In the genomic region with DNA sequence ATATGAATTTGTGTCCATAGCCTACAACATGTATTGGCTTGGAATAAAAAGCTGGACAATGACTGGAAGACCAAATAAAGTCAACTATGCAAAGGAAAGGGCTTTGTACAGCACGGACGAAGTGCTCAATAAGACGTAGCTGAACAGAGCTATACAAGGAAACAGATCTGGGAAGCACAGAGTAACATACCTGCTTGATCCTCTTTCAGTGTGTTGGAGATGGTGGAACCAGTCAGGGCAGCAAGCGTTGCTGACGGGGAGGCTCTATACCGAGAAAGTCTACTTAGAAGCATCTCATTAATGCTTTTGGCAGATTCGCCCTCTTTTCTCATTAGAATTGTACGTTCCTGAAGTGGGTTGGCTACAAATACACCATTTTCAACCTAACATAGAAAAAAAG, we compare ENCODE assay signal across 1 cellular context.
TF ChIP-seq lines count a peak whose summit lies in the region.

No MANE protein-coding gene starts in this region.

TF ChIP-seq in WTC11, 78 proteins besides CTCF, POLR2A, EP300 and RAD21 (continued from another document):
- TF ChIP-seq, protein P1, sequence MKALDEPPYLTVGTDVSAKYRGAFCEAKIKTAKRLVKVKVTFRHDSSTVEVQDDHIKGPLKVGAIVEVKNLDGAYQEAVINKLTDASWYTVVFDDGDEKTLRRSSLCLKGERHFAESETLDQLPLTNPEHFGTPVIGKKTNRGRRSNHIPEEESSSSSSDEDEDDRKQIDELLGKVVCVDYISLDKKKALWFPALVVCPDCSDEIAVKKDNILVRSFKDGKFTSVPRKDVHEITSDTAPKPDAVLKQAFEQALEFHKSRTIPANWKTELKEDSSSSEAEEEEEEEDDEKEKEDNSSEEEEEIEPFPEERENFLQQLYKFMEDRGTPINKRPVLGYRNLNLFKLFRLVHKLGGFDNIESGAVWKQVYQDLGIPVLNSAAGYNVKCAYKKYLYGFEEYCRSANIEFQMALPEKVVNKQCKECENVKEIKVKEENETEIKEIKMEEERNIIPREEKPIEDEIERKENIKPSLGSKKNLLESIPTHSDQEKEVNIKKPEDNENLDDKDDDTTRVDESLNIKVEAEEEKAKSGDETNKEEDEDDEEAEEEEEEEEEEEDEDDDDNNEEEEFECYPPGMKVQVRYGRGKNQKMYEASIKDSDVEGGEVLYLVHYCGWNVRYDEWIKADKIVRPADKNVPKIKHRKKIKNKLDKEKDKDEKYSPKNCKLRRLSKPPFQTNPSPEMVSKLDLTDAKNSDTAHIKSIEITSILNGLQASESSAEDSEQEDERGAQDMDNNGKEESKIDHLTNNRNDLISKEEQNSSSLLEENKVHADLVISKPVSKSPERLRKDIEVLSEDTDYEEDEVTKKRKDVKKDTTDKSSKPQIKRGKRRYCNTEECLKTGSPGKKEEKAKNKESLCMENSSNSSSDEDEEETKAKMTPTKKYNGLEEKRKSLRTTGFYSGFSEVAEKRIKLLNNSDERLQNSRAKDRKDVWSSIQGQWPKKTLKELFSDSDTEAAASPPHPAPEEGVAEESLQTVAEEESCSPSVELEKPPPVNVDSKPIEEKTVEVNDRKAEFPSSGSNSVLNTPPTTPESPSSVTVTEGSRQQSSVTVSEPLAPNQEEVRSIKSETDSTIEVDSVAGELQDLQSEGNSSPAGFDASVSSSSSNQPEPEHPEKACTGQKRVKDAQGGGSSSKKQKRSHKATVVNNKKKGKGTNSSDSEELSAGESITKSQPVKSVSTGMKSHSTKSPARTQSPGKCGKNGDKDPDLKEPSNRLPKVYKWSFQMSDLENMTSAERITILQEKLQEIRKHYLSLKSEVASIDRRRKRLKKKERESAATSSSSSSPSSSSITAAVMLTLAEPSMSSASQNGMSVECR (CRISPR knock-in tag; IDR thresholded peaks at IDR 0.05; ENCODE audit: borderline replicate concordance) = no peak
- TF ChIP-seq, protein P2, sequence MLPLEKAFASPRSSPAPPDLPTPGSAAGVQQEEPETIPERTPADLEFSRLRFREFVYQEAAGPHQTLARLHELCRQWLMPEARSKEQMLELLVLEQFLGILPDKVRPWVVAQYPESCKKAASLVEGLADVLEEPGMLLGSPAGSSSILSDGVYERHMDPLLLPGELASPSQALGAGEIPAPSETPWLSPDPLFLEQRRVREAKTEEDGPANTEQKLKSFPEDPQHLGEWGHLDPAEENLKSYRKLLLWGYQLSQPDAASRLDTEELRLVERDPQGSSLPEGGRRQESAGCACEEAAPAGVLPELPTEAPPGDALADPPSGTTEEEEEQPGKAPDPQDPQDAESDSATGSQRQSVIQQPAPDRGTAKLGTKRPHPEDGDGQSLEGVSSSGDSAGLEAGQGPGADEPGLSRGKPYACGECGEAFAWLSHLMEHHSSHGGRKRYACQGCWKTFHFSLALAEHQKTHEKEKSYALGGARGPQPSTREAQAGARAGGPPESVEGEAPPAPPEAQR (CRISPR knock-in tag; IDR thresholded peaks at IDR 0.05) = no peak
- no peak for TF ChIP-seq ZNF532 (CRISPR knock-in tag; IDR thresholded peaks at IDR 0.05; ENCODE audit: borderline replicate concordance)
- TF ChIP-seq FOXJ3 (CRISPR knock-in tag; IDR thresholded peaks at IDR 0.05; ENCODE audit: borderline replicate concordance) = no peak
- TF ChIP-seq EMX1 (CRISPR knock-in tag; IDR thresholded peaks at IDR 0.05) = no peak
- TF ChIP-seq, protein P3, sequence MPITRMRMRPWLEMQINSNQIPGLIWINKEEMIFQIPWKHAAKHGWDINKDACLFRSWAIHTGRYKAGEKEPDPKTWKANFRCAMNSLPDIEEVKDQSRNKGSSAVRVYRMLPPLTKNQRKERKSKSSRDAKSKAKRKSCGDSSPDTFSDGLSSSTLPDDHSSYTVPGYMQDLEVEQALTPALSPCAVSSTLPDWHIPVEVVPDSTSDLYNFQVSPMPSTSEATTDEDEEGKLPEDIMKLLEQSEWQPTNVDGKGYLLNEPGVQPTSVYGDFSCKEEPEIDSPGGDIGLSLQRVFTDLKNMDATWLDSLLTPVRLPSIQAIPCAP (CRISPR knock-in tag; IDR thresholded peaks at IDR 0.05) = no peak
- TF ChIP-seq USF2 (CRISPR knock-in tag; IDR thresholded peaks at IDR 0.05) = no peak
- TF ChIP-seq, protein P4, sequence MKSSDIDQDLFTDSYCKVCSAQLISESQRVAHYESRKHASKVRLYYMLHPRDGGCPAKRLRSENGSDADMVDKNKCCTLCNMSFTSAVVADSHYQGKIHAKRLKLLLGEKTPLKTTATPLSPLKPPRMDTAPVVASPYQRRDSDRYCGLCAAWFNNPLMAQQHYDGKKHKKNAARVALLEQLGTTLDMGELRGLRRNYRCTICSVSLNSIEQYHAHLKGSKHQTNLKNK (CRISPR knock-in tag; IDR thresholded peaks at IDR 0.05) = no peak
- TF ChIP-seq OVOL2 (CRISPR knock-in tag; IDR thresholded peaks at IDR 0.05; ENCODE audit: borderline replicate concordance) = no peak
- TF ChIP-seq CDX4 (CRISPR knock-in tag; IDR thresholded peaks at IDR 0.05; ENCODE audit: borderline replicate concordance) = no peak
- TF ChIP-seq, protein P5, sequence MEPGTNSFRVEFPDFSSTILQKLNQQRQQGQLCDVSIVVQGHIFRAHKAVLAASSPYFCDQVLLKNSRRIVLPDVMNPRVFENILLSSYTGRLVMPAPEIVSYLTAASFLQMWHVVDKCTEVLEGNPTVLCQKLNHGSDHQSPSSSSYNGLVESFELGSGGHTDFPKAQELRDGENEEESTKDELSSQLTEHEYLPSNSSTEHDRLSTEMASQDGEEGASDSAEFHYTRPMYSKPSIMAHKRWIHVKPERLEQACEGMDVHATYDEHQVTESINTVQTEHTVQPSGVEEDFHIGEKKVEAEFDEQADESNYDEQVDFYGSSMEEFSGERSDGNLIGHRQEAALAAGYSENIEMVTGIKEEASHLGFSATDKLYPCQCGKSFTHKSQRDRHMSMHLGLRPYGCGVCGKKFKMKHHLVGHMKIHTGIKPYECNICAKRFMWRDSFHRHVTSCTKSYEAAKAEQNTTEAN (CRISPR knock-in tag; IDR thresholded peaks at IDR 0.05) = no peak
